In genomic region chr6:22205266-22205665, GRCh38 we compare ENCODE assay signal across 31 cellular contexts.
"Had no signal": no experiment of that assay in that cellular context is flagged by ENCODE, and none has a peak within 500 bp of the region (broad histone marks: within the 10 kb centered on the region; RNA-seq: fewer than 3 reads in every experiment).

No MANE protein-coding gene starts in this region.

- H3K27me3 ChIP-seq: MG63 had no signal

- H3K36me3 ChIP-seq: MG63 had no signal

- H3K27ac ChIP-seq: KMS-11 had no signal

- H3K9ac ChIP-seq: KMS-11 had no signal

- H3K4me3 ChIP-seq: MG63 had no signal

- DNase-seq: Karpas-422, Kasumi-1, MG63, MM.1S, MV-4-11, NCI-H1048, NCI-H1092, NCI-H1092 treated with DMSO at 0.1 percent for 48 hours, NCI-H1105, NCI-H1105 treated with DMSO at 0.1 percent for 48 hours, NCI-H1417 treated with DMSO at 0.1 percent for 48 hours, NCI-H1436, NCI-H1436 treated with DMSO at 0.1 percent for 48 hours, NCI-H146, NCI-H1694, NCI-H1694 treated with DMSO at 0.1 percent for 48 hours, NCI-H187, NCI-H187 treated with DMSO at 0.1 percent for 48 hours, NCI-H1930, NCI-H2029, NCI-H2029 treated with DMSO at 0.1 percent for 48 hours, NCI-H2081, NCI-H2081 treated with DMSO at 0.1 percent for 48 hours, NCI-H2107, NCI-H2171, NCI-H226, NCI-H345, NCI-H446, NCI-H446 treated with DMSO at 0.1 percent for 48 hours, NCI-H510A had no signal

- H3K4me2 ChIP-seq: KMS-11 had no signal

- H3K9me3 ChIP-seq: MG63 had no signal
